18 cellular contexts compared by ENCODE assay signal in genomic region chr18:49573835-49574234, GRCh38. TPM values are rescaled to one million over a fixed set of nuclear protein-coding genes. Genes with fewer than 3 reads are reported as not detected.
"Had no signal": no experiment of that assay in that cellular context is flagged by ENCODE, and none has a peak within 500 bp of the region (broad histone marks: within the 10 kb centered on the region; RNA-seq: fewer than 3 reads in every experiment).

No MANE protein-coding gene starts in this region.

- DNase-seq: KBM-7, MV-4-11, NCI-H1048, NCI-H1105, NCI-H1417 treated with DMSO at 0.1 percent for 48 hours, NCI-H146, NCI-H1694 treated with DMSO at 0.1 percent for 48 hours, NCI-H1930, NCI-H2081, NCI-H2107, NCI-H2227 treated with DMSO at 0.1 percent for 48 hours, NCI-H524, NCI-H526 treated with DMSO at 0.1 percent for 48 hours, NCI-H748 treated with DMSO at 0.1 percent for 48 hours, RPMI8226, SHP77, SK-N-SH had no signal

- H3K9ac ChIP-seq: SK-N-SH had no signal

- H3K4me2 ChIP-seq: SK-N-SH had no signal

- H3K9me3 ChIP-seq: SK-N-SH had no signal

RNA-seq across cellular contexts. Expression of gene LIPG, which starts 12.0 kb away (rescaled TPM):
- total RNA-seq: SK-MEL-5 had no signal
